In genomic region chr4:186851291-186852077, GRCh38 we compare ENCODE assay signal across 18 cellular contexts.
"Had no signal": no experiment of that assay in that cellular context is flagged by ENCODE, and none has a peak within 500 bp of the region (broad histone marks: within the 10 kb centered on the region; RNA-seq: fewer than 3 reads in every experiment).

No MANE protein-coding gene starts in this region.

- H3K4me3 ChIP-seq: cardiac muscle cell, lower lobe of right lung, right atrium auricular region, SK-N-MC, smooth muscle cell had no signal

- H3K27me3 ChIP-seq: cardiac muscle cell, neutrophil, right atrium auricular region had no signal

- H3K36me3 ChIP-seq: cardiac muscle cell, lower lobe of right lung, neutrophil, right atrium auricular region had no signal

- H3K4me2 ChIP-seq: smooth muscle cell had no signal

- H3K9me3 ChIP-seq: lower lobe of right lung, neutrophil had no signal

- DNase-seq: activated CD4-positive, alpha-beta T cell treated with anti-CD3 and anti-CD28 coated beads for 1 hour; activated CD4-positive, alpha-beta T cell treated with anti-CD3 and anti-CD28 coated beads, Interleukin-2, amount 50 U/mL, for 48 hours; activated CD8-positive, alpha-beta memory T cell treated with anti-CD3 and anti-CD28 coated beads, Interleukin-2, amount 10 ng/mL, durations not matched to agents 7 days and 5 days; activated naive CD4-positive, alpha-beta T cell treated with anti-CD3 and anti-CD28 coated beads, Interleukin-2, amount 50 U/mL, for 16 hours; activated T-cell treated with anti-CD3 and anti-CD28 coated beads, Interleukin-2, amount 50 U/mL, for 1 hour; head of caudate nucleus; left cardiac atrium; lower lobe of right lung; midbrain; naive thymus-derived CD8-positive, alpha-beta T cell; posterior cingulate gyrus; stimulated activated naive CD8-positive, alpha-beta T cell treated with anti-CD3 and anti-CD28 coated beads, Interleukin-15, amount 100 ng/mL, for 72 hours had no signal

- ATAC-seq: activated CD8-positive, alpha-beta memory T cell treated with anti-CD3 and anti-CD28 coated beads, Interleukin-2, amount 10 ng/mL, durations not matched to agents 7 days and 5 days; left cardiac atrium; lower lobe of right lung; naive thymus-derived CD8-positive, alpha-beta T cell; stimulated activated naive CD8-positive, alpha-beta T cell treated with anti-CD3 and anti-CD28 coated beads, Interleukin-15, amount 100 ng/mL, for 72 hours had no signal

- H3K27ac ChIP-seq: cardiac muscle cell, lower lobe of right lung, neutrophil, right atrium auricular region, SK-N-MC, VCaP had no signal

- H3K4me1 ChIP-seq: lower lobe of right lung, right atrium auricular region had no signal
